In genomic region chr2:151614606-151615306, GRCh38 we compare ENCODE assay signal across 1 cellular context.
TF ChIP-seq lines count a peak whose summit lies in the region.

No MANE protein-coding gene starts in this region.

TF ChIP-seq in H1, 55 proteins besides CTCF, POLR2A, EP300 and RAD21 (continued from another document):
- no peak for TF ChIP-seq E2F6 (IDR thresholded peaks at IDR 0.05)
- no peak for TF ChIP-seq YY1 (IDR thresholded peaks at IDR 0.05; ENCODE audit: low read depth, low read length)
- TF ChIP-seq RNF2 (IDR thresholded peaks at IDR 0.05; ENCODE audit: borderline replicate concordance, low read depth, low read length, missing control alignments, poor library complexity, severe bottlenecking): no peak
- TF ChIP-seq FOSL1 (IDR thresholded peaks at IDR 0.05; ENCODE audit: insufficient read depth, low read depth, low read length): no peak
- TF ChIP-seq RBBP5 (IDR thresholded peaks at IDR 0.05; ENCODE audit: borderline replicate concordance, low read depth, low read length): no peak
TF ChIP-seq in H1: peak in this region for 0.
